ENCODE assay signal across 8 cellular contexts in the genomic region with DNA sequence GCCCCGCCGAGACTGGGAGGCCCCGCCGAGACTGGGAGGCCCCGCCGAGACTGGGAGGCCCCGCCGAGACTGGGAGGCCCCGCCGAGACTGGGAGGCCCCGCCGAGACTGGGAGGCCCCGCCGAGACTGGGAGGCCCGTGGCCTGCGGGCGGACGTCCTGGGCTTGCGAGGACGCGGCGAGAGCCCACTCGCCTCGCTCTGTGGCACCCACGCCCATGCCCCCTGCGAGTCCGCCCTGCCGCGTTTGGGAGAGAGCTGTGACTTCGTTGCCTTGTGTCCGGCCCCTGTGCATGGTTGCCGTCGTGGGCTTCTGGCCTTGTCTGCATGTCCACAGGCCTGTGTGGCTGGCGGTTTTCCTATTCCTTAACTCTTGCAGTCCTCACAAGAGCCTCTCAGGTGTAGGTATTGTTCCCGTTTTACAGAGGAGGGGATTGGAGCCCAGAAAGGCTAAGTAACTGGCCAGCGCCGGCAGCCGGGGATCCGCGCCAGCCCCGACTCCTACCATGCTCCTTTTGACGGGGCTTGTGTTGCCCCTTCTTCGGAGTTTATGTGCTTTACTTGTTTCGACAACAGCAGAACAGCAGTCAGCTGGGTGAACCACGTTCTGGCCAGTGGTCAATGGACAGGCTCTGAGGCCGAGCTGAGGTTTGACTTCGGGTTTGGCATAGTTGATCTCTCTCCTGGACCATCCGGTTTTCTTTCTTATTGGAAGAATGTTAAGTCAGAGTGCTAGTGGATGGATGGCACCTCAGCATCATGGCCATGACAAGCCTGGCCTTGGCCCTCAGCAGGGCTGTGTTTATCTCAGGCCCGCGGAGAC. TPM values are rescaled to one million over a fixed set of nuclear protein-coding genes. Genes with fewer than 3 reads are reported as not detected.
DNase-seq lines count a peak whose midpoint lies in the region; ATAC-seq and TF ChIP-seq lines count a peak whose summit lies in the region.

No MANE protein-coding gene starts in this region.

- peak overlapping the region; percentile 95 for H3K56ac ChIP-seq in mesendoderm (ENCODE audit: low read length)

- H2BK15ac ChIP-seq in mesendoderm (replicated peaks; ENCODE audit: low read depth) = no peak overlapping the region

- H3K79me1 ChIP-seq in mesendoderm (ENCODE audit: low read length) = peaks cover 17% of the 10 kb centered on the region

- H3K9me3 ChIP-seq in breast epithelium = no peaks in the 10 kb centered on the region

- H3K4me1 Mint-ChIP-seq in stimulated activated naive CD8-positive, alpha-beta T cell treated with anti-CD3 and anti-CD28 coated beads, Interleukin-15, Interleukin-2, amounts not matched to agents 100 ng/mL and 50 ng/mL, for 24 hours (ENCODE audit: low read depth) = peaks cover 51% of the 10 kb centered on the region

- no peak overlapping the region for H2AK5ac ChIP-seq in mesendoderm (ENCODE audit: low read length)

- TF ChIP-seq CTCF in breast epithelium (IDR thresholded peaks at IDR 0.05) = no peak

- peak overlapping the region; percentile 92 for H3K4me3 Mint-ChIP-seq in stimulated activated naive CD8-positive, alpha-beta T cell treated with anti-CD3 and anti-CD28 coated beads, Interleukin-15, Interleukin-2, amounts not matched to agents 100 ng/mL and 50 ng/mL, for 24 hours

- H2BK5ac ChIP-seq in mesendoderm (ENCODE audit: low read length) = no peak overlapping the region

- peak overlapping the region; percentile 95 for H3K9ac ChIP-seq in mesendoderm (ENCODE audit: low read length)

- no CpG with 5 or more reads among the region's 50 CpGs for WGBS in mesendoderm (ENCODE audit: extremely low coverage, insufficient coverage, low lambda C conversion rate)

- H3K23ac ChIP-seq in mesendoderm (ENCODE audit: low read length) = no peak overlapping the region

- H4K8ac ChIP-seq in mesendoderm (ENCODE audit: low read depth, low read length) = no peak overlapping the region

- H3K4me3 ChIP-seq in breast epithelium (peak overlapping the region; percentile 86 to 96 (median 91)), mesendoderm (ENCODE audit: low read length) (peak overlapping the region; percentile 87)

- peaks cover 49% of the 10 kb centered on the region for H3K79me2 ChIP-seq in mesendoderm (ENCODE audit: control insufficient read depth, insufficient read depth, low read length)

- H3K4me1 ChIP-seq in breast epithelium = peaks cover 11 to 38% of the 10 kb centered on the region in 2 donors
- peaks cover 3% of the 10 kb centered on the region for H3K4me1 ChIP-seq in mesendoderm (ENCODE audit: control insufficient read depth, low read depth, low read length)

- peaks cover 12% of the 10 kb centered on the region for H3K27me3 Mint-ChIP-seq in stimulated activated naive CD8-positive, alpha-beta T cell treated with anti-CD3 and anti-CD28 coated beads, Interleukin-15, Interleukin-2, amounts not matched to agents 100 ng/mL and 50 ng/mL, for 24 hours

- no peak overlapping the region for H4K5ac ChIP-seq in mesendoderm (ENCODE audit: low read length)

- no peak for TF ChIP-seq POLR2A in breast epithelium (IDR thresholded peaks at IDR 0.05)

- no peaks in the 10 kb centered on the region for H3K9me3 Mint-ChIP-seq in stimulated activated naive CD8-positive, alpha-beta T cell treated with anti-CD3 and anti-CD28 coated beads, Interleukin-15, Interleukin-2, amounts not matched to agents 100 ng/mL and 50 ng/mL, for 24 hours

- intact Hi-C loops in breast epithelium (cut with DNase I; ENCODE audit: low total_unique reads) = no loop called here
- intact Hi-C loops in sciatic nerve (cut with DNase I) = no loop called here

- ATAC-seq in stimulated activated naive CD8-positive, alpha-beta T cell treated with anti-CD3 and anti-CD28 coated beads, Interleukin-15, Interleukin-2, amounts not matched to agents 100 U/mL and 50 U/mL, for 24 hours = no peak
- ATAC-seq in sciatic nerve = no peak

- peak overlapping the region; percentile 85 for H3K27ac Mint-ChIP-seq in stimulated activated naive CD8-positive, alpha-beta T cell treated with anti-CD3 and anti-CD28 coated beads, Interleukin-15, Interleukin-2, amounts not matched to agents 100 ng/mL and 50 ng/mL, for 24 hours

- H3K27ac ChIP-seq in breast epithelium (peak overlapping the region; percentile 48 to 90), mesendoderm (ENCODE audit: low read depth, low read length) (no peak overlapping the region)

- no peak overlapping the region for H3K18ac ChIP-seq in mesendoderm (ENCODE audit: low read length)

- DNase-seq in stimulated activated naive CD8-positive, alpha-beta T cell treated with anti-CD3 and anti-CD28 coated beads, Interleukin-15, Interleukin-2, amounts not matched to agents 100 U/mL and 50 U/mL, for 24 hours = no peak
- DNase-seq in breast epithelium (ENCODE audit: low spot score in 2 of 2) (no peak), mesendoderm (no peak), sciatic nerve (ENCODE audit: low spot score) (no peak), NCI-H345 (lab: John Stamatoyannopoulos, UW) (no peak), NCI-H1092 (lab: John Stamatoyannopoulos, UW) (no peak)
- no peak for DNase-seq in central memory CD4-positive, alpha-beta T cell

- no peak overlapping the region for H2BK120ac ChIP-seq in mesendoderm (ENCODE audit: low read depth, low read length)

- H3K4me2 ChIP-seq in mesendoderm (ENCODE audit: low read length) = peak overlapping the region; percentile 88

- H3K27me3 ChIP-seq in breast epithelium (no peaks in the 10 kb centered on the region), mesendoderm (ENCODE audit: insufficient read depth, low read length, poor library complexity) (peaks cover 7% of the 10 kb centered on the region)

- peaks cover 22% of the 10 kb centered on the region for H3K36me3 Mint-ChIP-seq in stimulated activated naive CD8-positive, alpha-beta T cell treated with anti-CD3 and anti-CD28 coated beads, Interleukin-15, Interleukin-2, amounts not matched to agents 100 ng/mL and 50 ng/mL, for 24 hours (ENCODE audit: low read depth)

- H3K4ac ChIP-seq in mesendoderm (ENCODE audit: low read depth, low read length) = no peak overlapping the region

- H3K36me3 ChIP-seq in breast epithelium (no peaks in the 10 kb centered on the region), mesendoderm (ENCODE audit: control insufficient read depth, insufficient read depth, low read length) (peaks cover 3% of the 10 kb centered on the region)

RNA-seq across cellular contexts. Expression of a gene that starts 0.7 kb away (rescaled TPM):
- total RNA-seq in breast epithelium = 10 to 100 TPM; 18.6 to 22.1 (median 21.3) TPM
- polyA plus RNA-seq in mesendoderm (2013, experiment 1 of 2) = 19.1 TPM
- 18.6 TPM for polyA plus RNA-seq in mesendoderm (2013, experiment 2 of 2)
- 33.5 TPM for total RNA-seq in sciatic nerve

RNA-seq across cellular contexts. Expression of a gene that starts 16.2 kb away (rescaled TPM):
- total RNA-seq in breast epithelium = 10 to 100 TPM in 2 of 3 donors, 1 to 10 TPM in 1; 7.5 to 58.5 (median 33.1) TPM
- polyA plus RNA-seq in mesendoderm (2013, experiment 1 of 2) = 5.6 TPM
- 6.5 TPM for polyA plus RNA-seq in mesendoderm (2013, experiment 2 of 2)
- 7.5 TPM for total RNA-seq in sciatic nerve

RNA-seq across cellular contexts. Expression of a gene that starts 16.5 kb away (rescaled TPM):
- total RNA-seq in breast epithelium = 1 to 10 TPM; 2.6 to 6.1 (median 5.2) TPM
- polyA plus RNA-seq in mesendoderm (2013, experiment 1 of 2) = 0.56 TPM
- 0.49 TPM for polyA plus RNA-seq in mesendoderm (2013, experiment 2 of 2)
- total RNA-seq in sciatic nerve = 1.3 TPM

RNA-seq across cellular contexts. Expression of a gene that starts 38.7 kb away (rescaled TPM):
- 10 to 100 TPM; 13.3 to 29.9 (median 27.9) TPM for total RNA-seq in breast epithelium
- polyA plus RNA-seq in mesendoderm (2013, experiment 1 of 2) = 4.0 TPM
- polyA plus RNA-seq in mesendoderm (2013, experiment 2 of 2) = 3.8 TPM
- total RNA-seq in sciatic nerve = 19.6 TPM

RNA-seq across cellular contexts. Expression of a gene that starts 39.7 kb away (rescaled TPM):
- 1 to 10 TPM in 2 of 3 donors, under 1 TPM in 1; 0.16 to 1.6 (median 1.3) TPM for total RNA-seq in breast epithelium
- polyA plus RNA-seq in mesendoderm (2013, experiment 1 of 2) = 0.37 TPM
- 0.35 TPM for polyA plus RNA-seq in mesendoderm (2013, experiment 2 of 2)
- total RNA-seq in sciatic nerve = 1.4 TPM
